Comparison of ENCODE assay signal across 1 cellular context in genomic region chr15:78131295-78132021, GRCh38.
A peak's percentile ranks its signal among the peaks of the same experiment; 100 is the strongest.
TF ChIP-seq lines count a peak whose summit lies in the region.

Gene CIB2 (minus strand): TSS chr15:78131445. CDS start chr15:78131215, 230 bp downstream.

TF ChIP-seq in IMR-90, 13 proteins besides CTCF, POLR2A, EP300 and RAD21:
- TF ChIP-seq CEBPB (IDR thresholded peaks at IDR 0.05; ENCODE audit: low read depth, low read length) (no peak), SMC3 (IDR thresholded peaks at IDR 0.05; ENCODE audit: low read depth, low read length) (peak; percentile 56), MAZ (IDR thresholded peaks at IDR 0.05; ENCODE audit: borderline replicate concordance, low read depth, low read length) (peak; percentile 81; the same call in 1 of the 2 replicates), ELK1 (IDR thresholded peaks at IDR 0.05; ENCODE audit: borderline replicate concordance, low read depth, low read length) (no peak), FOS (IDR thresholded peaks at IDR 0.05; ENCODE audit: low read depth, low read length) (no peak), MXI1 (IDR thresholded peaks at IDR 0.05; ENCODE audit: borderline replicate concordance, low read depth, low read length) (no peak), RCOR1 (IDR thresholded peaks at IDR 0.05; ENCODE audit: insufficient replicate concordance, low read length) (no peak), MAFK (IDR thresholded peaks at IDR 0.05; ENCODE audit: low read depth, low read length) (no peak), NFE2L2 (IDR thresholded peaks at IDR 0.05; ENCODE audit: low read depth, low read length) (no peak), CHD1 (IDR thresholded peaks at IDR 0.05; ENCODE audit: low read depth, low read length) (no peak), BHLHE40 (IDR thresholded peaks at IDR 0.05; ENCODE audit: low read depth, low read length) (no peak), RFX5 (IDR thresholded peaks at IDR 0.05; ENCODE audit: low read depth, low read length) (no peak)
- TF ChIP-seq, protein P1, sequence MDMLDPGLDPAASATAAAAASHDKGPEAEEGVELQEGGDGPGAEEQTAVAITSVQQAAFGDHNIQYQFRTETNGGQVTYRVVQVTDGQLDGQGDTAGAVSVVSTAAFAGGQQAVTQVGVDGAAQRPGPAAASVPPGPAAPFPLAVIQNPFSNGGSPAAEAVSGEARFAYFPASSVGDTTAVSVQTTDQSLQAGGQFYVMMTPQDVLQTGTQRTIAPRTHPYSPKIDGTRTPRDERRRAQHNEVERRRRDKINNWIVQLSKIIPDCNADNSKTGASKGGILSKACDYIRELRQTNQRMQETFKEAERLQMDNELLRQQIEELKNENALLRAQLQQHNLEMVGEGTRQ (IDR thresholded peaks at IDR 0.05; ENCODE audit: low read depth, low read length) = no peak
